34 cellular contexts compared by ENCODE assay signal in the genomic region with DNA sequence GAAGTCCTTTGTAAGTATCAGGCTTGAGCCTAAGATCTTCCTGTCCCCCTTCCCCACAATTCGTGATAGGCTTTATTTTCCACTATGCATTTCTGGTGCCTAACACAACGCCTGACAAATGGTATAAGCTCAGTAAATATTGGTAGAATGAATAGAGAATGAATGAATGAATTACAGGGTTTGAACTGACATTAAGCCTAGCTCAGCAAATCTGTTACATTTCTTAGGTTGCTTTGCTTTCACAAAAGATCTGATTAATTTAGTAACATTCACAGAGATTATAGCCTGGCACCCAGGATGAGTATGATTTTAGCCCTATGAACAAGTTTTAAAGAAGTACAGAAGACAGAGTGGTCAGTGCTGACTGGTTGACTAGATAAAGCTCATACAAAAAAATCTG.
"Had no signal": no experiment of that assay in that cellular context is flagged by ENCODE, and none has a peak within 500 bp of the region (broad histone marks: within the 10 kb centered on the region; RNA-seq: fewer than 3 reads in every experiment).

No MANE protein-coding gene starts in this region.

- FAIRE-seq: astrocyte, colon, TTC549 had no signal

- DNase-seq: activated B cell treated with CpG ODN at 0.5 μM for 24 hours; activated CD4-positive, alpha-beta memory T cell treated with anti-CD3 and anti-CD28 coated beads for 36 hours; activated CD4-positive, alpha-beta T cell treated with anti-CD3 and anti-CD28 coated beads for 4 hours; activated CD4-positive, alpha-beta T cell treated with anti-CD3 and anti-CD28 coated beads, Interleukin-2, amount 10 ng/mL, durations not matched to agents 24 days and 14 days; activated CD4-positive, alpha-beta T cell treated with anti-CD3 and anti-CD28 coated beads, Interleukin-2, amount 50 U/mL, for 1 hour; activated CD4-positive, alpha-beta T cell treated with anti-CD3 and anti-CD28 coated beads, Interleukin-2, amount 50 U/mL, for 4 hours; activated CD4-positive, CD25-positive, alpha-beta regulatory T cell treated with anti-CD3 and anti-CD28 coated beads, Interleukin-2, amount 50 U/mL, for 72 hours; activated CD8-positive, alpha-beta memory T cell treated with anti-CD3 and anti-CD28 coated beads, Interleukin-2, amount 50 U/mL, for 4 hours; activated CD8-positive, alpha-beta T cell treated with anti-CD3 and anti-CD28 coated beads for 36 hours; activated effector memory CD4-positive, alpha-beta T cell treated with anti-CD3 and anti-CD28 coated beads, Interleukin-2, amount 50 U/mL, for 16 hours; activated gamma-delta T cell treated with Interleukin-2 at 50 U/mL for 16 hours; activated naive CD4-positive, alpha-beta T cell; activated naive CD4-positive, alpha-beta T cell treated with anti-CD3 and anti-CD28 coated beads for 36 hours; activated naive CD4-positive, alpha-beta T cell treated with anti-CD3 and anti-CD28 coated beads, Interleukin-2, amount 50 U/mL, for 16 hours; activated naive CD8-positive, alpha-beta T cell treated with anti-CD3 and anti-CD28 coated beads for 36 hours; activated T-cell treated with anti-CD3 and anti-CD28 coated beads for 4 hours; activated T-cell treated with anti-CD3 and anti-CD28 coated beads, Interleukin-2, amount 50 U/mL, for 1 hour; activated T-cell treated with anti-CD3 and anti-CD28 coated beads, Interleukin-2, amount 50 U/mL, for 4 hours; activated T-cell treated with anti-CD3 and anti-CD28 coated beads, Interleukin-2, amount 50 U/mL, for 72 hours; adrenal gland; amniotic stem cell; aorta; body of pancreas; brain microvascular endothelial cell; central memory CD4-positive, alpha-beta T cell; T-helper 2 cell; T-helper 9 cell had no signal

- H3K9me3 ChIP-seq: adrenal gland, body of pancreas, breast epithelium had no signal

- H3K27me3 ChIP-seq: adrenal gland, body of pancreas, brain microvascular endothelial cell, breast epithelium had no signal

- H3K27ac ChIP-seq: adrenal gland, body of pancreas, brain microvascular endothelial cell, breast epithelium, VCaP had no signal

- ATAC-seq: activated CD8-positive, alpha-beta T cell treated with anti-CD3 and anti-CD28 coated beads for 36 hours; activated naive CD4-positive, alpha-beta T cell treated with anti-CD3 and anti-CD28 coated beads, Interleukin-2, amount 50 U/mL, for 72 hours; activated T-cell treated with anti-CD3 and anti-CD28 coated beads, Interleukin-2, amount 50 U/mL, for 4 hours; activated T-cell treated with anti-CD3 and anti-CD28 coated beads, Interleukin-2, amount 50 U/mL, for 72 hours; activated T-helper 17 cell treated with anti-CD3 and anti-CD28 coated beads, Interleukin-2, amount 50 U/mL, for 72 hours; body of pancreas had no signal

- H3K36me3 ChIP-seq: adrenal gland, brain microvascular endothelial cell, breast epithelium had no signal

- H3K4me3 ChIP-seq: adrenal gland, body of pancreas, breast epithelium had no signal
